In genomic region chr11:119012629-119013170, GRCh38 we compare ENCODE assay signal across 1 cellular context.
TF ChIP-seq lines count a peak whose summit lies in the region.

No MANE protein-coding gene starts in this region.

TF ChIP-seq in GM23338, 12 proteins besides CTCF, POLR2A, EP300 and RAD21:
- TF ChIP-seq CREB1 (CRISPR knock-in tag; IDR thresholded peaks at IDR 0.05; ENCODE audit: low read depth) (no peak), POLR2AphosphoS5 (IDR thresholded peaks at IDR 0.05; ENCODE audit: low read depth) (0 out of 2 replicates have a peak, but pooled peaks have one; percentile 15)
